In genomic region chr9:3992222-3992621, GRCh38 we compare ENCODE assay signal across 20 cellular contexts.
A peak's percentile ranks its signal among the peaks of the same experiment; 100 is the strongest.
DNase-seq lines count a peak whose midpoint lies in the region; FAIRE-seq and TF ChIP-seq lines count a peak whose summit lies in the region.
"Had no signal": no experiment of that assay in that cellular context is flagged by ENCODE, and none has a peak within 500 bp of the region (broad histone marks: within the 10 kb centered on the region; RNA-seq: fewer than 3 reads in every experiment).

No MANE protein-coding gene starts in this region.

- no peaks in the 10 kb centered on the region for H3K27me3 ChIP-seq in Loucy (ENCODE audit: insufficient read depth, low read length, poor library complexity, severe bottlenecking)
- H3K27me3 ChIP-seq: BLaER1 had no signal

- H3K27me3 Mint-ChIP-seq in nephron (ENCODE audit: low read depth): no peaks in the 10 kb centered on the region
- peaks cover 5% of the 10 kb centered on the region for H3K27me3 Mint-ChIP-seq in type B pancreatic cell

- H4K20me1 ChIP-seq in Loucy (ENCODE audit: insufficient read depth, low read length, poor library complexity, severe bottlenecking): no peaks in the 10 kb centered on the region
- H4K20me1 ChIP-seq: BLaER1 had no signal

- TF ChIP-seq CTCF in Loucy (conservative IDR thresholded peaks at IDR 0.05; ENCODE audit: low read length): no peak
- TF ChIP-seq CTCF in nephron (IDR thresholded peaks at IDR 0.05; ENCODE audit: unreplicated experiment in 3 of 3): no peak
- no peak for TF ChIP-seq CTCF in type B pancreatic cell (conservative IDR thresholded peaks at IDR 0.05)

- no peaks in the 10 kb centered on the region for H3F3A ChIP-seq in Loucy (ENCODE audit: low read depth)

- H3K4me3 ChIP-seq in Loucy (ENCODE audit: low read length, poor library complexity, severe bottlenecking): no peak overlapping the region
- H3K4me3 ChIP-seq: BLaER1, GM12878 had no signal

- no peak overlapping the region for H2AFZ ChIP-seq in Loucy (ENCODE audit: low read length)

- H3K9me3 Mint-ChIP-seq in nephron (peaks cover 21% of the 10 kb centered on the region), type B pancreatic cell (peaks cover 15% of the 10 kb centered on the region)

- peak overlapping the region in 2 of 3 experiments; percentile 42 to 48 for H3K27ac Mint-ChIP-seq in nephron
- no peak overlapping the region for H3K27ac Mint-ChIP-seq in type B pancreatic cell
- H3K27ac Mint-ChIP-seq: B cell; CD4-positive, CD25-positive, alpha-beta regulatory T cell; CD8-positive, alpha-beta T cell had no signal

- peak overlapping the region; percentile 5 for H3K4me2 ChIP-seq in Loucy (ENCODE audit: low read depth, low read length, poor library complexity, severe bottlenecking)
- H3K4me2 ChIP-seq: BLaER1 had no signal

- H3K36me3 ChIP-seq in Loucy (ENCODE audit: insufficient read depth, low read length): no peaks in the 10 kb centered on the region
- H3K36me3 ChIP-seq: BLaER1 had no signal

- H3K9ac ChIP-seq in Loucy (ENCODE audit: low read depth, low read length, poor library complexity, severe bottlenecking): no peak overlapping the region
- H3K9ac ChIP-seq: BLaER1 had no signal

- H3K4me1 Mint-ChIP-seq in nephron (peaks cover 9% of the 10 kb centered on the region), type B pancreatic cell (ENCODE audit: unreplicated experiment) (peaks cover 8% of the 10 kb centered on the region)
- H3K4me1 Mint-ChIP-seq: B cell; CD4-positive, CD25-positive, alpha-beta regulatory T cell had no signal

- no peaks in the 10 kb centered on the region for H3K9me2 ChIP-seq in Loucy (replicated peaks; ENCODE audit: low read depth, low read length)

- H3K79me2 ChIP-seq in Loucy (ENCODE audit: insufficient read depth, low read length): no peaks in the 10 kb centered on the region

- H3K9me3 ChIP-seq in Loucy (ENCODE audit: insufficient read depth, low read depth, low read length): peaks cover 7% of the 10 kb centered on the region; the same call in 1 of the 2 replicates
- H3K9me3 ChIP-seq: Caco-2 had no signal

- H3K36me3 Mint-ChIP-seq in nephron (ENCODE audit: low read depth) (peaks cover 23% of the 10 kb centered on the region), type B pancreatic cell (peaks cover 4% of the 10 kb centered on the region)
- H3K36me3 Mint-ChIP-seq: CD4-positive, CD25-positive, alpha-beta regulatory T cell; CD8-positive, alpha-beta T cell had no signal

- FAIRE-seq in A204.1 (lab: Jason Lieb, UNC): peak; percentile 79
- FAIRE-seq in islet of Langerhans (lab: Jason Lieb, UNC): peak; percentile 60
- FAIRE-seq: GM12878, GM19239, H1 had no signal

- DNase-seq in HuH-7.5 (ENCODE audit: low spot score): no peak
- no peak for DNase-seq in type B pancreatic cell (ENCODE audit: extremely low spot score, unreplicated experiment)
- no peak for DNase-seq in DMS114 treated with DMSO at 0.1 percent for 48 hours (lab: John Stamatoyannopoulos, UW; ENCODE audit: unreplicated experiment)
- DNase-seq: 8988T; Caco-2; CD4-positive, CD25-positive, alpha-beta regulatory T cell; CD8-positive, alpha-beta T cell; DMS79; GDM1; H7; HCEC 1CT had no signal

- H3K4me3 Mint-ChIP-seq in nephron (no peak overlapping the region), type B pancreatic cell (no peak overlapping the region)
- H3K4me3 Mint-ChIP-seq: B cell; CD4-positive, CD25-positive, alpha-beta regulatory T cell; CD8-positive, alpha-beta T cell had no signal

- H3K4me1 ChIP-seq in Loucy (ENCODE audit: insufficient read depth, low read length, poor library complexity, severe bottlenecking): peaks cover 16% of the 10 kb centered on the region
- H3K4me1 ChIP-seq: Caco-2 had no signal
